ENCODE assay signal across 23 cellular contexts in the genomic region with DNA sequence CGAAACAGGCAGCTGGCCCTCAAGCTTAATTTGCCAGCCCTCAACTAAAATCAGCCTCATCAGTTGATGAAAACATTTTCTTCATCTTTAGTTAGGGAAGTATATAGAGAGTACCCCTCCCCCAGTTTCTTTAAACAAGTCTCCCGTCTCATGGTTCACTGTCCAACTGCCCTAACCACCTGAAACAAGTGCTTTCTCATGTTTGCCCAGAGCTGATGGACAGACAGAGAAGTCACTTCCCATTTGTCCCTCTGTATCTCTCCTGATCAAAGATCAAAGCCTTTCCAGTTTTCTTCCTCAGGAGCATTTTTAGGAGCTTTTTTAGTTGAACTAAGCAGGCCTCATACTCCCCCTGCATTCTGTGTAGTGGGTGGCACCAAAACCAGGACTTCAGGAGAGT.
"Had no signal": no experiment of that assay in that cellular context is flagged by ENCODE, and none has a peak within 500 bp of the region (broad histone marks: within the 10 kb centered on the region; RNA-seq: fewer than 3 reads in every experiment).

No MANE protein-coding gene starts in this region.

- H3K4me1 Mint-ChIP-seq: activated CD4-positive, alpha-beta T cell treated with anti-CD3 and anti-CD28 coated beads, Interleukin-2, amount 10 ng/mL, durations not matched to agents 7 days and 5 days had no signal

- DNase-seq: activated B cell treated with CpG ODN at 0.5 μM for 24 hours; activated CD4-positive, alpha-beta memory T cell treated with anti-CD3 and anti-CD28 coated beads for 36 hours; activated CD4-positive, alpha-beta T cell treated with anti-CD3 and anti-CD28 coated beads, Interleukin-2, amount 10 ng/mL, durations not matched to agents 7 days and 5 days; activated CD8-positive, alpha-beta memory T cell treated with anti-CD3 and anti-CD28 coated beads for 24 hours; activated gamma-delta T cell; activated naive CD4-positive, alpha-beta T cell treated with anti-CD3 and anti-CD28 coated beads for 36 hours; activated T-cell treated with anti-CD3 and anti-CD28 coated beads, Interleukin-2, amount 50 U/mL, for 4 hours; amygdala; brain microvascular endothelial cell; cerebellar nuclear complex; KG1; NCI-H1092; NCI-H1436; NCI-H1694 treated with DMSO at 0.1 percent for 48 hours; NCI-H2029 treated with DMSO at 0.1 percent for 48 hours; NCI-H510A; NCI-H526 treated with DMSO at 0.1 percent for 48 hours; NCI-H82; PC-3; SHP77 treated with DMSO at 0.1 percent for 48 hours had no signal

- H3K27ac Mint-ChIP-seq: activated B cell treated with CpG ODN at 0.5 μM for 24 hours; activated CD4-positive, alpha-beta memory T cell treated with anti-CD3 and anti-CD28 coated beads for 36 hours; activated CD4-positive, alpha-beta T cell treated with anti-CD3 and anti-CD28 coated beads, Interleukin-2, amount 10 ng/mL, durations not matched to agents 7 days and 5 days; activated naive CD4-positive, alpha-beta T cell treated with anti-CD3 and anti-CD28 coated beads for 36 hours; activated naive CD8-positive, alpha-beta T cell; IgD-negative memory B cell; T-helper 1 cell treated with Interleukin-12 subunit alpha and Interleukin-12 subunit beta and Interleukin-4 antibody, amounts not matched to agents 30 μg/mL and 1 μg/mL, for 36 hours had no signal

- H3K27me3 ChIP-seq: brain microvascular endothelial cell had no signal

- H3K9me3 Mint-ChIP-seq: activated B cell treated with CpG ODN at 0.5 μM for 24 hours; activated CD4-positive, alpha-beta memory T cell treated with anti-CD3 and anti-CD28 coated beads for 36 hours; activated CD4-positive, alpha-beta T cell treated with anti-CD3 and anti-CD28 coated beads, Interleukin-2, amount 10 ng/mL, durations not matched to agents 7 days and 5 days; activated naive CD4-positive, alpha-beta T cell treated with anti-CD3 and anti-CD28 coated beads for 36 hours; activated T-cell treated with anti-CD3 and anti-CD28 coated beads, Interleukin-2, amount 50 U/mL, for 4 hours; IgD-negative memory B cell; T-helper 1 cell treated with Interleukin-12 subunit alpha and Interleukin-12 subunit beta and Interleukin-4 antibody, amounts not matched to agents 30 μg/mL and 1 μg/mL, for 36 hours had no signal

- H3K27me3 Mint-ChIP-seq: activated B cell treated with CpG ODN at 0.5 μM for 24 hours; activated CD4-positive, alpha-beta memory T cell treated with anti-CD3 and anti-CD28 coated beads for 36 hours; activated CD4-positive, alpha-beta T cell treated with anti-CD3 and anti-CD28 coated beads, Interleukin-2, amount 10 ng/mL, durations not matched to agents 7 days and 5 days; activated naive CD8-positive, alpha-beta T cell; IgD-negative memory B cell had no signal

- ATAC-seq: activated T-cell treated with anti-CD3 and anti-CD28 coated beads, Interleukin-2, amount 50 U/mL, for 4 hours; PC-3 had no signal

- H3K4me3 Mint-ChIP-seq: activated B cell treated with CpG ODN at 0.5 μM for 24 hours; activated CD4-positive, alpha-beta memory T cell treated with anti-CD3 and anti-CD28 coated beads for 36 hours; activated CD4-positive, alpha-beta T cell treated with anti-CD3 and anti-CD28 coated beads, Interleukin-2, amount 10 ng/mL, durations not matched to agents 7 days and 5 days; activated naive CD4-positive, alpha-beta T cell treated with anti-CD3 and anti-CD28 coated beads for 36 hours; activated naive CD8-positive, alpha-beta T cell; activated T-cell treated with anti-CD3 and anti-CD28 coated beads, Interleukin-2, amount 50 U/mL, for 4 hours; IgD-negative memory B cell; T-helper 1 cell treated with Interleukin-12 subunit alpha and Interleukin-12 subunit beta and Interleukin-4 antibody, amounts not matched to agents 30 μg/mL and 1 μg/mL, for 36 hours had no signal

- H3K27ac ChIP-seq: brain microvascular endothelial cell had no signal
